ENCODE assay signal across 19 cellular contexts in genomic region chr10:80988755-80989154, GRCh38.
"Had no signal": no experiment of that assay in that cellular context is flagged by ENCODE, and none has a peak within 500 bp of the region (broad histone marks: within the 10 kb centered on the region; RNA-seq: fewer than 3 reads in every experiment).

No MANE protein-coding gene starts in this region.

- H3K4me3 Mint-ChIP-seq: activated naive CD4-positive, alpha-beta T cell treated with anti-CD3 and anti-CD28 coated beads, Interleukin-2, amount 50 U/mL, for 24 hours; activated T-cell treated with anti-CD3 and anti-CD28 coated beads, Interleukin-2, amount 50 U/mL, for 4 hours; immature natural killer cell; mesothelial cell of epicardium; nephron progenitor cell had no signal

- ATAC-seq: activated T-cell treated with anti-CD3 and anti-CD28 coated beads, Interleukin-2, amount 50 U/mL, for 4 hours; lower lobe of right lung; right cardiac atrium; stimulated activated naive CD8-positive, alpha-beta T cell treated with anti-CD3 and anti-CD28 coated beads, Interleukin-15, Interleukin-2, amounts not matched to agents 100 U/mL and 50 U/mL, for 24 hours had no signal

- H3K4me3 ChIP-seq: adrenal gland, lower lobe of right lung, skin epidermis, transverse colon had no signal

- H3K27me3 Mint-ChIP-seq: progenitor cell of endocrine pancreas had no signal

- H3K27ac ChIP-seq: adrenal gland, lower lobe of right lung, skin epidermis, transverse colon, WERI-Rb-1 had no signal

- H3K9me3 ChIP-seq: adrenal gland, lower lobe of right lung, transverse colon had no signal

- H3K4me1 Mint-ChIP-seq: activated naive CD4-positive, alpha-beta T cell treated with anti-CD3 and anti-CD28 coated beads, Interleukin-2, amount 50 U/mL, for 24 hours; immature natural killer cell; mesothelial cell of epicardium; nephron progenitor cell had no signal

- H3K4me1 ChIP-seq: adrenal gland, lower lobe of right lung, transverse colon had no signal

- DNase-seq: activated CD4-positive, alpha-beta T cell treated with anti-CD3 and anti-CD28 coated beads, Interleukin-2, amount 50 U/mL, for 48 hours; activated effector memory CD4-positive, alpha-beta T cell treated with anti-CD3 and anti-CD28 coated beads, Interleukin-2, amount 50 U/mL, for 16 hours; activated T-cell treated with anti-CD3 and anti-CD28 coated beads, Interleukin-2, amount 50 U/mL, for 4 hours; adrenal gland; head of caudate nucleus; immature natural killer cell; lower lobe of right lung; nephron progenitor cell; occipital lobe; right cardiac atrium; stimulated activated CD4-positive, alpha-beta T cell treated with anti-CD3 and anti-CD28 coated beads, Interleukin-4, amount 100 ng/mL, for 4 hours; stimulated activated naive CD8-positive, alpha-beta T cell treated with anti-CD3 and anti-CD28 coated beads, Interleukin-15, Interleukin-2, amounts not matched to agents 100 U/mL and 50 U/mL, for 24 hours; T1000; transverse colon; WERI-Rb-1 had no signal

- H3K36me3 Mint-ChIP-seq: activated naive CD4-positive, alpha-beta T cell treated with anti-CD3 and anti-CD28 coated beads, Interleukin-2, amount 50 U/mL, for 24 hours; immature natural killer cell; mesothelial cell of epicardium had no signal

- H3K36me3 ChIP-seq: adrenal gland, lower lobe of right lung, transverse colon, WERI-Rb-1 had no signal

- H3K9me3 Mint-ChIP-seq: activated naive CD4-positive, alpha-beta T cell treated with anti-CD3 and anti-CD28 coated beads, Interleukin-2, amount 50 U/mL, for 24 hours; activated T-cell treated with anti-CD3 and anti-CD28 coated beads, Interleukin-2, amount 50 U/mL, for 4 hours had no signal

- H3K27ac Mint-ChIP-seq: activated naive CD4-positive, alpha-beta T cell treated with anti-CD3 and anti-CD28 coated beads, Interleukin-2, amount 50 U/mL, for 24 hours; immature natural killer cell; mesothelial cell of epicardium; nephron progenitor cell; progenitor cell of endocrine pancreas had no signal

- H3K27me3 ChIP-seq: adrenal gland, transverse colon had no signal
